ENCODE assay signal across 17 cellular contexts in genomic region chr4:79272761-79273160, GRCh38. TPM values are rescaled to one million over a fixed set of nuclear protein-coding genes. Genes with fewer than 3 reads are reported as not detected.
DNase-seq lines count a peak whose midpoint lies in the region; ATAC-seq and TF ChIP-seq lines count a peak whose summit lies in the region.
"Had no signal": no experiment of that assay in that cellular context is flagged by ENCODE, and none has a peak within 500 bp of the region (broad histone marks: within the 10 kb centered on the region; RNA-seq: fewer than 3 reads in every experiment).

No MANE protein-coding gene starts in this region.

- no peak overlapping the region for H2BK120ac ChIP-seq in neuronal stem cell (ENCODE audit: low read depth, low read length)

- H2AFZ ChIP-seq in neuronal stem cell (ENCODE audit: low read length), result no peak overlapping the region
- H2AFZ ChIP-seq in MM.1S (ENCODE audit: low read length), result no peak overlapping the region
- H2AFZ ChIP-seq: GM23338 had no signal

- H3K9ac ChIP-seq in neuronal stem cell (ENCODE audit: low read depth, low read length, poor library complexity) (no peak overlapping the region), MM.1S (ENCODE audit: low read length) (no peak overlapping the region)

- no peaks in the 10 kb centered on the region for H3K9me3 ChIP-seq in neuronal stem cell (replicated peaks in 1 of 2; ENCODE audit: control insufficient read depth in 2 of 2, insufficient read depth in 1 of 2, low read depth in 1 of 2, low read length in 2 of 2)
- no peaks in the 10 kb centered on the region for H3K9me3 ChIP-seq in MM.1S (replicated peaks; ENCODE audit: insufficient read depth, low read length)
- H3K9me3 ChIP-seq: BE2C had no signal

- no peaks in the 10 kb centered on the region for H3K27me3 ChIP-seq in neuronal stem cell (ENCODE audit: control insufficient read depth in 3 of 3, insufficient read depth in 3 of 3, low read depth in 1 of 3, low read length in 3 of 3)
- no peaks in the 10 kb centered on the region for H3K27me3 ChIP-seq in MM.1S (replicated peaks; ENCODE audit: insufficient read depth, low read length)
- H3K27me3 ChIP-seq: BE2C had no signal

- no peaks in the 10 kb centered on the region for H4K20me1 ChIP-seq in MM.1S (ENCODE audit: insufficient read depth, low read length)

- H2AK5ac ChIP-seq in neuronal stem cell (ENCODE audit: low read depth, low read length), result no peak overlapping the region

- no peak overlapping the region for H3K18ac ChIP-seq in neuronal stem cell (ENCODE audit: low read length)

- H2BK15ac ChIP-seq in neuronal stem cell (ENCODE audit: low read length), result no peak overlapping the region

- H3K27ac ChIP-seq in neuronal stem cell (replicated peaks; ENCODE audit: low read length), result no peak overlapping the region
- H3K27ac ChIP-seq in MM.1S (ENCODE audit: low read length), result no peak overlapping the region

- H3K4me2 ChIP-seq in neuronal stem cell (ENCODE audit: insufficient read depth, low read length, poor library complexity, severe bottlenecking) (no peak overlapping the region), MM.1S (ENCODE audit: low read depth, low read length) (no peak overlapping the region)
- H3K4me2 ChIP-seq: GM23338 had no signal

- peak; percentile 35 for DNase-seq in OCI-M1 (lab: John Stamatoyannopoulos, UW)
- DNase-seq in islet precursor cell, result peak; percentile 63
- DNase-seq in neuronal stem cell (ENCODE audit: low spot score), result no peak
- no peak for DNase-seq in MM.1S
- no peak for DNase-seq in iPS-NIHi7 (ENCODE audit: extremely low spot score)
- DNase-seq: BE2C; C1 segment of cervical spinal cord; CD4-positive, CD25-positive, alpha-beta regulatory T cell; CD8-positive, alpha-beta memory T cell; COR-L47; DMS 273 treated with DMSO at 0.1 percent for 48 hours; DMS53; GDM1; HCEC 1CT; IMR-90 had no signal

- H3K23ac ChIP-seq in neuronal stem cell (ENCODE audit: low read depth, low read length, poor library complexity), result no peak overlapping the region

- H3K4ac ChIP-seq in neuronal stem cell (ENCODE audit: low read length), result no peak overlapping the region

- H2BK5ac ChIP-seq in neuronal stem cell (ENCODE audit: low read length), result no peak overlapping the region

- no peak for TF ChIP-seq CTCF in MM.1S (IDR thresholded peaks at IDR 0.05; ENCODE audit: low read length)

- peak overlapping the region; percentile 46 for H2BK12ac ChIP-seq in neuronal stem cell (ENCODE audit: low read length)

- no peak overlapping the region for H4K91ac ChIP-seq in neuronal stem cell (ENCODE audit: low read depth, low read length, poor library complexity)

- no peaks in the 10 kb centered on the region; the same call in 1 of the 2 replicates for H3K9me2 ChIP-seq in MM.1S (replicated peaks; ENCODE audit: insufficient read depth, low read length)

- H3K14ac ChIP-seq in neuronal stem cell (ENCODE audit: low read length), result no peak overlapping the region

- H3K79me1 ChIP-seq in neuronal stem cell (ENCODE audit: low read depth, low read length), result no peaks in the 10 kb centered on the region

- no peaks in the 10 kb centered on the region for H3K4me1 ChIP-seq in neuronal stem cell (ENCODE audit: control insufficient read depth in 2 of 2, insufficient read depth in 1 of 2, low read depth in 1 of 2, low read length in 2 of 2)
- no peaks in the 10 kb centered on the region for H3K4me1 ChIP-seq in MM.1S (ENCODE audit: low read length)

- no peaks in the 10 kb centered on the region for H3K79me2 ChIP-seq in MM.1S (ENCODE audit: low read length)

- WGBS in neuronal stem cell (ENCODE audit: extremely low coverage in 2 of 2, insufficient read length in 2 of 2, insufficient replicate concordance in 1 of 2), 2 donors, result no CpG with 5 or more reads among the region's 4 CpGs

- H3K36me3 ChIP-seq in neuronal stem cell (replicated peaks in 1 of 2; ENCODE audit: control insufficient read depth in 2 of 2, insufficient read depth in 2 of 2, low read length in 2 of 2) (no peaks in the 10 kb centered on the region), MM.1S (replicated peaks; ENCODE audit: insufficient read depth, low read length) (no peaks in the 10 kb centered on the region)
- H3K36me3 ChIP-seq: BE2C had no signal

- no peaks in the 10 kb centered on the region for H3F3A ChIP-seq in MM.1S (ENCODE audit: insufficient read depth, low read length)

- H3K4me3 ChIP-seq in neuronal stem cell (ENCODE audit: low read length in 2 of 2) (no peak overlapping the region), MM.1S (ENCODE audit: low read length) (no peak overlapping the region)
- H3K4me3 ChIP-seq: GM23338 had no signal

- no peak for ATAC-seq in HG03565 (IDR thresholded peaks at IDR 0.05; ENCODE audit: unreplicated experiment)
- ATAC-seq: GM23338 had no signal

- H4K8ac ChIP-seq in neuronal stem cell (ENCODE audit: low read depth, low read length), result no peak overlapping the region

RNA-seq across cellular contexts. Expression of gene NAA11, which starts 53.1 kb away (rescaled TPM):
- polyA plus RNA-seq in neuronal stem cell (2013, experiment 1 of 2), result not detected
- not detected for polyA plus RNA-seq in neuronal stem cell (2013, experiment 2 of 2)
- polyA plus RNA-seq: CD4-positive, CD25-positive, alpha-beta regulatory T cell; CD8-positive, alpha-beta memory T cell; GM23338; IMR-90 had no signal

Comparison
In these comparisons a context has a peak if more than half of its experiments do, and no peak if none do; other contexts are left out.
1. DNase-seq: peak in OCI-M1 (single experiment) and islet precursor cell (single experiment); none in neuronal stem cell (single experiment), MM.1S (single experiment) and iPS-NIHi7 (single experiment).